Comparison of ENCODE assay signal across 8 cellular contexts in genomic region chr12:15899282-15899870, GRCh38. TPM values are rescaled to one million over a fixed set of nuclear protein-coding genes. Genes with fewer than 3 reads are reported as not detected.
DNase-seq lines count a peak whose midpoint lies in the region; ATAC-seq and TF ChIP-seq lines count a peak whose summit lies in the region.

No MANE protein-coding gene starts in this region.

- H2AK5ac ChIP-seq in IMR-90 (ENCODE audit: low read depth, low read length): no peak overlapping the region

- no peak overlapping the region for H3K4me3 ChIP-seq in AG09309 (ENCODE audit: control insufficient read depth, low read depth, low read length)
- H3K4me3 ChIP-seq in IMR-90 (ENCODE audit: insufficient read depth, low read depth, low read length): no peak overlapping the region
- no peak overlapping the region for H3K4me3 ChIP-seq in kidney epithelial cell (ENCODE audit: low read depth, low read length)

- H3K27ac Mint-ChIP-seq in WTC11: no peak overlapping the region

- peak; percentile 56 for TF ChIP-seq CTCF in AG09309 (IDR thresholded peaks at IDR 0.05; ENCODE audit: control insufficient read depth, insufficient read depth, low read depth, low read length, missing control alignments)
- TF ChIP-seq CTCF in GM10266 (IDR thresholded peaks at IDR 0.05; ENCODE audit: control insufficient read depth, insufficient read depth, low read depth, missing control alignments): peak; percentile 48
- peak; percentile 56 for TF ChIP-seq CTCF in IMR-90 (conservative IDR thresholded peaks at IDR 0.05; ENCODE audit: low read depth, low read length)
- peak; percentile 58 for TF ChIP-seq CTCF in WTC11 (IDR thresholded peaks at IDR 0.05)
- peak; percentile 47 for TF ChIP-seq CTCF in kidney epithelial cell (IDR thresholded peaks at IDR 0.05; ENCODE audit: insufficient read depth, low read length, poor library complexity, severe bottlenecking)

- peak; percentile 46 for TF ChIP-seq RAD21 in IMR-90 (IDR thresholded peaks at IDR 0.05; ENCODE audit: low read length)

- no peak overlapping the region for H2BK20ac ChIP-seq in IMR-90 (ENCODE audit: low read depth, low read length)

- no peak overlapping the region for H3K4me3 Mint-ChIP-seq in WTC11

- H3K23ac ChIP-seq in IMR-90 (ENCODE audit: low read depth, low read length): no peak overlapping the region

- H3K79me1 ChIP-seq in IMR-90 (ENCODE audit: low read depth in 1 of 2, low read length in 2 of 2): peaks cover 10 to 12% of the 10 kb centered on the region in 2 experiments

- no peaks in the 10 kb centered on the region for H4K20me1 ChIP-seq in IMR-90 (ENCODE audit: insufficient read depth, low read length)

- H4K91ac ChIP-seq in IMR-90 (ENCODE audit: insufficient read depth, low read depth, low read length): no peak overlapping the region

- no peak overlapping the region for H3K4me2 ChIP-seq in IMR-90 (ENCODE audit: low read depth, low read length)

- BruUV-seq in IMR-90 (replicated peaks; lab: Mats Ljungman, UMichigan): no TSS peak

- H2BK5ac ChIP-seq in IMR-90 (ENCODE audit: low read depth, low read length, poor library complexity, severe bottlenecking): no peak overlapping the region

- DNase-seq in AG09309 (ENCODE audit: low read depth) (no peak), GM10266 (ENCODE audit: extremely low spot score) (no peak), IMR-90 (no peak), WTC11 (ENCODE audit: low spot score) (no peak), kidney epithelial cell (ENCODE audit: low read depth) (no peak)
- DNase-seq in stimulated activated CD8-positive, alpha-beta memory T cell treated with anti-CD3 and anti-CD28 coated beads, Interleukin-4, amount 100 ng/mL, for 48 hours: no peak
- no peak for DNase-seq in stimulated activated naive CD8-positive, alpha-beta T cell treated with anti-CD3 and anti-CD28 coated beads, Interleukin-15, Interleukin-2, amounts not matched to agents 100 U/mL and 50 U/mL, for 24 hours

- H3K27ac ChIP-seq in IMR-90 (ENCODE audit: insufficient read depth, low read length): no peak overlapping the region

- no peak overlapping the region for H3K56ac ChIP-seq in IMR-90 (ENCODE audit: extremely low read depth, insufficient read depth, low read length)

- POLR2A ChIA-PET in IMR-90 (lab: Charles Lee; ENCODE audit: unreplicated experiment) (no interaction called here), WTC11 (lab: Charles Lee) (no interaction called here)

- no peak overlapping the region for H3K4ac ChIP-seq in IMR-90 (ENCODE audit: low read depth, low read length)

- peaks cover 4% of the 10 kb centered on the region; the same call in 1 of the 2 replicates for H3K4me1 ChIP-seq in IMR-90 (ENCODE audit: control insufficient read depth, insufficient read depth, low read length)

- no peaks in the 10 kb centered on the region for H3K9me1 ChIP-seq in IMR-90 (ENCODE audit: insufficient read depth, low read length)

- no peak overlapping the region for H3K9ac ChIP-seq in IMR-90 (ENCODE audit: low read depth, low read length)

- CTCF ChIA-PET in IMR-90 (lab: Yijun Ruan, JAX) (interaction anchor here (1.5 to 1.6 kb wide), 2 partner anchors 12 to 36 kb away, joined by 3 to 5 read pairs; partner anchors contain the start of gene DERA), WTC11 (lab: Charles Lee) (interaction anchor here (0.7 to 1.6 kb wide), 16 partner anchors 9 to 1096 kb away, joined by 3 to 19 read pairs (median 3); partner anchors contain the start of genes C12orf60, DERA, EPS8 and STRAP)

- peaks cover 61% of the 10 kb centered on the region for H3K36me3 Mint-ChIP-seq in WTC11

- H3K9me3 Mint-ChIP-seq in WTC11: no peaks in the 10 kb centered on the region

- dilution Hi-C loops in IMR-90 (cut with HindIII; ENCODE audit: low sequenced_read_pairs, unreplicated experiment): no loop called here

- H2AK9ac ChIP-seq in IMR-90 (replicated peaks; ENCODE audit: low read depth, low read length, poor library complexity): no peak overlapping the region

- intact Hi-C loops in IMR-90 (cut with micrococcal nuclease): loop anchor here (5.0 kb wide), 1 partner anchor 307 kb away; no protein-coding TSS in a partner anchor

- H3K27me3 ChIP-seq in IMR-90 (ENCODE audit: control insufficient read depth, insufficient read depth, low read length) (no peaks in the 10 kb centered on the region), kidney epithelial cell (ENCODE audit: control insufficient read depth, insufficient read depth, low read length) (no peaks in the 10 kb centered on the region)

- no peak overlapping the region for H2AFZ ChIP-seq in IMR-90 (replicated peaks; ENCODE audit: low read length, poor library complexity)

- no peaks in the 10 kb centered on the region for H3K4me1 Mint-ChIP-seq in WTC11

- H3K36me3 ChIP-seq in IMR-90 (ENCODE audit: control insufficient read depth, insufficient read depth, low read length) (peaks cover 38% of the 10 kb centered on the region), kidney epithelial cell (ENCODE audit: control insufficient read depth, insufficient read depth, low read length) (peaks cover 1% of the 10 kb centered on the region)

- no peaks in the 10 kb centered on the region for H3K27me3 Mint-ChIP-seq in WTC11 (ENCODE audit: low read depth)

- TF ChIP-seq POLR2A in IMR-90 (IDR thresholded peaks at IDR 0.05; ENCODE audit: low read depth, low read length): no peak

- in situ Hi-C loops in IMR-90 (cut with MboI; ENCODE audit: low sequenced_read_pairs): loop anchor here (25.0 kb wide), 1 partner anchor 1112 kb away; no protein-coding TSS in a partner anchor

- H3K9me3 ChIP-seq in IMR-90 (ENCODE audit: control insufficient read depth, insufficient read depth, low read length): no peaks in the 10 kb centered on the region

- H2BK120ac ChIP-seq in IMR-90 (ENCODE audit: low read depth, low read length): no peak overlapping the region

- no peak overlapping the region for H4K8ac ChIP-seq in IMR-90 (ENCODE audit: low read depth in 2 of 2, low read length in 2 of 2)

- ATAC-seq in IMR-90 (ENCODE audit: low read depth) (no peak), WTC11 (no peak), HG03135 (IDR thresholded peaks at IDR 0.05; ENCODE audit: unreplicated experiment) (no peak)
- no peak for ATAC-seq in stimulated activated naive CD8-positive, alpha-beta T cell treated with anti-CD3 and anti-CD28 coated beads, Interleukin-15, Interleukin-2, amounts not matched to agents 100 U/mL and 50 U/mL, for 24 hours

- no peak overlapping the region for H3K14ac ChIP-seq in IMR-90 (replicated peaks; ENCODE audit: low read depth, low read length)

- no peak overlapping the region for H4K5ac ChIP-seq in IMR-90 (ENCODE audit: low read depth, low read length)

- no peak overlapping the region for H2BK15ac ChIP-seq in IMR-90 (ENCODE audit: low read depth, low read length)

- H3K18ac ChIP-seq in IMR-90 (ENCODE audit: low read depth, low read length): no peak overlapping the region

TF ChIP-seq in IMR-90, 13 proteins besides CTCF, POLR2A, EP300 and RAD21:
- TF ChIP-seq SMC3 (IDR thresholded peaks at IDR 0.05; ENCODE audit: low read depth, low read length): peak; percentile 36
- TF ChIP-seq RCOR1 (IDR thresholded peaks at IDR 0.05; ENCODE audit: insufficient replicate concordance, low read length): no peak
TF ChIP-seq in IMR-90: peak in this region for 1.

TF ChIP-seq in WTC11, 78 proteins besides CTCF, POLR2A, EP300 and RAD21 (continues in another document):
- no peak for TF ChIP-seq STAT6 (CRISPR knock-in tag; conservative IDR thresholded peaks at IDR 0.05; ENCODE audit: low read depth)
- TF ChIP-seq HMGA2 (CRISPR knock-in tag; IDR thresholded peaks at IDR 0.05): no peak
- TF ChIP-seq ZNF416 (CRISPR knock-in tag; IDR thresholded peaks at IDR 0.05): no peak
- no peak for TF ChIP-seq CDX4 (CRISPR knock-in tag; IDR thresholded peaks at IDR 0.05; ENCODE audit: borderline replicate concordance)
- no peak for TF ChIP-seq ETV6 (CRISPR knock-in tag; IDR thresholded peaks at IDR 0.05)
- no peak for TF ChIP-seq TP53 (CRISPR knock-in tag; IDR thresholded peaks at IDR 0.05)
- TF ChIP-seq SP1 (CRISPR knock-in tag; conservative IDR thresholded peaks at IDR 0.05): no peak
- TF ChIP-seq ZNF121 (CRISPR knock-in tag; IDR thresholded peaks at IDR 0.05): no peak
- TF ChIP-seq JUN (CRISPR knock-in tag; IDR thresholded peaks at IDR 0.05): no peak
- no peak for TF ChIP-seq ZNF671 (CRISPR knock-in tag; IDR thresholded peaks at IDR 0.05)

RNA-seq across cellular contexts. Expression of gene DERA, which starts 11.8 kb away (rescaled TPM):
- 58.6 and 59.7 TPM in 2 replicates for total RNA-seq in IMR-90 (2012; rRNA removed)
- 22.9 and 28.1 TPM in 2 replicates for polyA plus RNA-seq in IMR-90 (2012; rRNA removed)
- polyA plus RNA-seq in IMR-90 (2012; cell fraction: cytosol; rRNA removed): 13.1 and 15.9 TPM in 2 replicates
- polyA plus RNA-seq in IMR-90 (2012; cell fraction: nucleus; rRNA removed; ENCODE audit: low replicate concordance): 5.7 and 19.6 TPM in 2 replicates
- 21.2 to 23.7 TPM (median 22.4 TPM) in 3 replicates for total RNA-seq in WTC11 (2021)
- total RNA-seq in kidney epithelial cell: 37.1 and 39.3 TPM in 2 replicates

RNA-seq across cellular contexts. Expression of gene STRAP, which starts 17.2 kb away (rescaled TPM):
- total RNA-seq in IMR-90 (2012; rRNA removed) (82.1 and 133 TPM in 2 replicates), WTC11 (2021) (196 to 221 TPM (median 201 TPM) in 3 replicates), kidney epithelial cell (167 and 188 TPM in 2 replicates)
- polyA plus RNA-seq in IMR-90 (2012; rRNA removed): 91.0 and 98.1 TPM in 2 replicates
- polyA plus RNA-seq in IMR-90 (2012; cell fraction: cytosol; rRNA removed): 53.4 and 67.4 TPM in 2 replicates
- polyA plus RNA-seq in IMR-90 (2012; cell fraction: nucleus; rRNA removed; ENCODE audit: low replicate concordance): 31.4 and 54.0 TPM in 2 replicates
